14 cellular contexts compared by ENCODE assay signal in genomic region chr1:26996024-26996423, GRCh38. TPM values are rescaled to one million over a fixed set of nuclear protein-coding genes. Genes with fewer than 3 reads are reported as not detected.
DNase-seq lines count a peak whose midpoint lies in the region; ATAC-seq and TF ChIP-seq lines count a peak whose summit lies in the region.
"Had no signal": no experiment of that assay in that cellular context is flagged by ENCODE, and none has a peak within 500 bp of the region (broad histone marks: within the 10 kb centered on the region; RNA-seq: fewer than 3 reads in every experiment).

No MANE protein-coding gene starts in this region.

- H3K4me3 Mint-ChIP-seq in chondrocyte (ENCODE audit: unreplicated experiment) = peak overlapping the region; percentile 83
- H3K4me3 Mint-ChIP-seq in activated CD8-positive, alpha-beta T cell treated with anti-CD3 and anti-CD28 coated beads, Interleukin-2, amount 10 ng/mL, durations not matched to agents 7 days and 5 days = no peak overlapping the region
- H3K4me3 Mint-ChIP-seq: activated CD4-positive, alpha-beta T cell treated with anti-CD3 and anti-CD28 coated beads for 36 hours had no signal

- no peak overlapping the region for H4K5ac ChIP-seq in mesendoderm (ENCODE audit: low read length)

- no peak overlapping the region for H2BK5ac ChIP-seq in mesendoderm (ENCODE audit: low read length)

- peaks cover 5% of the 10 kb centered on the region for H3K79me1 ChIP-seq in mesendoderm (ENCODE audit: low read length)

- POLR2A ChIA-PET in activated CD8-positive, alpha-beta T cell treated with anti-CD3 and anti-CD28 coated beads, Interleukin-2, amount 10 ng/mL, durations not matched to agents 7 days and 5 days (lab: Charles Lee) = no interaction called here

- CTCF ChIA-PET in activated CD8-positive, alpha-beta T cell treated with anti-CD3 and anti-CD28 coated beads, Interleukin-2, amount 10 ng/mL, durations not matched to agents 7 days and 5 days (lab: Charles Lee) = interaction anchor here (0.9 to 6.4 kb wide), 9 partner anchors 7 to 461 kb away, joined by 3 to 66 read pairs (median 8); no protein-coding TSS in a partner anchor

- H3K9me3 Mint-ChIP-seq in chondrocyte (ENCODE audit: low read depth) = no peaks in the 10 kb centered on the region
- H3K9me3 Mint-ChIP-seq in activated CD8-positive, alpha-beta T cell treated with anti-CD3 and anti-CD28 coated beads, Interleukin-2, amount 10 ng/mL, durations not matched to agents 7 days and 5 days (ENCODE audit: insufficient read depth) = no peaks in the 10 kb centered on the region
- H3K9me3 Mint-ChIP-seq: activated naive CD4-positive, alpha-beta T cell treated with anti-CD3 and anti-CD28 coated beads, Interleukin-2, amount 50 U/mL, for 72 hours; CD8-positive, alpha-beta memory T cell had no signal

- TF ChIP-seq CTCF in chondrocyte (IDR thresholded peaks at IDR 0.05) = no peak

- no peak overlapping the region for H4K8ac ChIP-seq in mesendoderm (ENCODE audit: low read depth, low read length)

- no CpG with 5 or more reads among the region's 1 CpG for WGBS in mesendoderm (ENCODE audit: extremely low coverage, insufficient coverage, low lambda C conversion rate)

- peak overlapping the region; percentile 65 for H3K27ac Mint-ChIP-seq in chondrocyte (ENCODE audit: unreplicated experiment)
- H3K27ac Mint-ChIP-seq in activated CD8-positive, alpha-beta T cell treated with anti-CD3 and anti-CD28 coated beads, Interleukin-2, amount 10 ng/mL, durations not matched to agents 7 days and 5 days = no peak overlapping the region
- H3K27ac Mint-ChIP-seq: activated CD4-positive, alpha-beta T cell treated with anti-CD3 and anti-CD28 coated beads for 36 hours; activated naive CD4-positive, alpha-beta T cell treated with anti-CD3 and anti-CD28 coated beads, Interleukin-2, amount 50 U/mL, for 72 hours; CD8-positive, alpha-beta memory T cell had no signal

- H3K9ac ChIP-seq in mesendoderm (ENCODE audit: low read length) = no peak overlapping the region

- peaks cover 75% of the 10 kb centered on the region for H3K4me1 Mint-ChIP-seq in chondrocyte (ENCODE audit: low read depth)
- H3K4me1 Mint-ChIP-seq in activated CD8-positive, alpha-beta T cell treated with anti-CD3 and anti-CD28 coated beads, Interleukin-2, amount 10 ng/mL, durations not matched to agents 7 days and 5 days (ENCODE audit: low read depth) = peaks cover 19% of the 10 kb centered on the region

- H3K27ac ChIP-seq in mesendoderm (ENCODE audit: low read depth, low read length) = peak overlapping the region; percentile 19

- peaks cover 4% of the 10 kb centered on the region for H3K36me3 Mint-ChIP-seq in chondrocyte (ENCODE audit: low read depth)
- H3K36me3 Mint-ChIP-seq in activated CD8-positive, alpha-beta T cell treated with anti-CD3 and anti-CD28 coated beads, Interleukin-2, amount 10 ng/mL, durations not matched to agents 7 days and 5 days (ENCODE audit: low read depth) = no peaks in the 10 kb centered on the region
- H3K36me3 Mint-ChIP-seq: activated naive CD4-positive, alpha-beta T cell treated with anti-CD3 and anti-CD28 coated beads, Interleukin-2, amount 50 U/mL, for 72 hours; CD8-positive, alpha-beta memory T cell had no signal

- peaks cover 15% of the 10 kb centered on the region for H3K4me1 ChIP-seq in mesendoderm (ENCODE audit: control insufficient read depth, low read depth, low read length)

- no peak overlapping the region for H3K23ac ChIP-seq in mesendoderm (ENCODE audit: low read length)

- H2AK5ac ChIP-seq in mesendoderm (ENCODE audit: low read length) = no peak overlapping the region

- no peak overlapping the region for H3K18ac ChIP-seq in mesendoderm (ENCODE audit: low read length)

- no peaks in the 10 kb centered on the region for H3K27me3 Mint-ChIP-seq in chondrocyte (ENCODE audit: low read depth)
- peaks cover 44% of the 10 kb centered on the region for H3K27me3 Mint-ChIP-seq in activated CD8-positive, alpha-beta T cell treated with anti-CD3 and anti-CD28 coated beads, Interleukin-2, amount 10 ng/mL, durations not matched to agents 7 days and 5 days (ENCODE audit: low read depth)

- no peaks in the 10 kb centered on the region for H3K36me3 ChIP-seq in mesendoderm (ENCODE audit: control insufficient read depth, insufficient read depth, low read length)

- no peak overlapping the region for H3K4me2 ChIP-seq in mesendoderm (ENCODE audit: low read length)

- ATAC-seq in HG02973 (IDR thresholded peaks at IDR 0.05; ENCODE audit: unreplicated experiment) = no peak
- ATAC-seq in activated CD8-positive, alpha-beta T cell treated with anti-CD3 and anti-CD28 coated beads, Interleukin-2, amount 10 ng/mL, durations not matched to agents 7 days and 5 days = no peak
- ATAC-seq: activated CD4-positive, alpha-beta T cell treated with anti-CD3 and anti-CD28 coated beads for 36 hours; activated naive CD4-positive, alpha-beta T cell treated with anti-CD3 and anti-CD28 coated beads, Interleukin-2, amount 50 U/mL, for 72 hours; stimulated activated naive CD8-positive, alpha-beta T cell treated with anti-CD3 and anti-CD28 coated beads, Interleukin-15, Interleukin-2, amounts not matched to agents 100 U/mL and 50 U/mL, for 24 hours had no signal

- no peak overlapping the region for H2BK120ac ChIP-seq in mesendoderm (ENCODE audit: low read depth, low read length)

- no peak overlapping the region for H2BK15ac ChIP-seq in mesendoderm (replicated peaks; ENCODE audit: low read depth)

- H3K27me3 ChIP-seq in mesendoderm (ENCODE audit: insufficient read depth, low read length, poor library complexity) = no peaks in the 10 kb centered on the region

- no peak overlapping the region for H3K4ac ChIP-seq in mesendoderm (ENCODE audit: low read depth, low read length)

- DNase-seq in AG08395 (ENCODE audit: low spot score) (peak; percentile 64), HS-27A (ENCODE audit: low read depth) (peak; percentile 59), chondrocyte (ENCODE audit: low spot score) (no peak), mesendoderm (peak; percentile 41), NCI-H1436 (lab: John Stamatoyannopoulos, UW) (no peak), amniotic stem cell (lab: John Stamatoyannopoulos, UW) (no peak)
- DNase-seq in activated CD8-positive, alpha-beta T cell treated with anti-CD3 and anti-CD28 coated beads, Interleukin-2, amount 10 ng/mL, durations not matched to agents 7 days and 5 days = no peak
- DNase-seq: activated CD4-positive, alpha-beta T cell treated with anti-CD3 and anti-CD28 coated beads for 36 hours; CD8-positive, alpha-beta memory T cell; NCI-H2227 treated with DMSO at 0.1 percent for 48 hours; SIG-M5; stimulated activated naive CD8-positive, alpha-beta T cell treated with anti-CD3 and anti-CD28 coated beads, Interleukin-15, Interleukin-2, amounts not matched to agents 100 U/mL and 50 U/mL, for 24 hours had no signal

- no peak overlapping the region for H3K4me3 ChIP-seq in mesendoderm (ENCODE audit: low read length)

- no peak overlapping the region for H3K56ac ChIP-seq in mesendoderm (ENCODE audit: low read length)

- peaks cover 4% of the 10 kb centered on the region for H3K79me2 ChIP-seq in mesendoderm (ENCODE audit: control insufficient read depth, insufficient read depth, low read length)

RNA-seq across cellular contexts. Expression of gene TRNP1, which starts 2.5 kb away (rescaled TPM):
- total RNA-seq in chondrocyte = 56.5 to 76.5 TPM (median 72.1 TPM) in 3 replicates
- 20.9 TPM for polyA plus RNA-seq in mesendoderm (2013, experiment 1 of 2)
- polyA plus RNA-seq in mesendoderm (2013, experiment 2 of 2) = 21.5 TPM
- not detected for total RNA-seq in activated CD8-positive, alpha-beta T cell treated with anti-CD3 and anti-CD28 coated beads, Interleukin-2, amount 10 ng/mL, durations not matched to agents 7 days and 5 days
- polyA plus RNA-seq: CD8-positive, alpha-beta memory T cell had no signal

RNA-seq across cellular contexts. Expression of gene TENT5B, which starts 16.6 kb away (rescaled TPM):
- 15.2 to 39.1 TPM (median 38.1 TPM) in 3 replicates for total RNA-seq in chondrocyte
- 26.2 TPM for polyA plus RNA-seq in mesendoderm (2013, experiment 1 of 2)
- polyA plus RNA-seq in mesendoderm (2013, experiment 2 of 2) = 28.4 TPM
- not detected for total RNA-seq in activated CD8-positive, alpha-beta T cell treated with anti-CD3 and anti-CD28 coated beads, Interleukin-2, amount 10 ng/mL, durations not matched to agents 7 days and 5 days
- total RNA-seq: activated CD4-positive, alpha-beta T cell treated with anti-CD3 and anti-CD28 coated beads for 36 hours; CD8-positive, alpha-beta memory T cell had no signal
- polyA plus RNA-seq: CD8-positive, alpha-beta memory T cell had no signal

RNA-seq across cellular contexts. Expression of gene KDF1, which starts 35.8 kb away (rescaled TPM):
- not detected in 3 replicates for total RNA-seq in chondrocyte
- 9.8 TPM for polyA plus RNA-seq in mesendoderm (2013, experiment 1 of 2)
- polyA plus RNA-seq in mesendoderm (2013, experiment 2 of 2) = 9.7 TPM
- total RNA-seq in activated CD8-positive, alpha-beta T cell treated with anti-CD3 and anti-CD28 coated beads, Interleukin-2, amount 10 ng/mL, durations not matched to agents 7 days and 5 days = not detected

Comparison
In these comparisons a context has a peak if more than half of its experiments do, and no peak if none do; other contexts are left out.
1. DNase-seq: peak in AG08395 (single experiment), HS-27A (single experiment) and mesendoderm (single experiment); none in chondrocyte (single experiment), NCI-H1436 (single experiment), amniotic stem cell (single experiment) and activated CD8-positive, alpha-beta T cell treated with anti-CD3 and anti-CD28 coated beads, Interleukin-2, amount 10 ng/mL, durations not matched to agents 7 days and 5 days (single experiment).
2. RNA of gene TRNP1, which starts 2.5 kb away (total RNA-seq): 56.5 to 76.5 TPM in chondrocyte; not detected in activated CD8-positive, alpha-beta T cell treated with anti-CD3 and anti-CD28 coated beads, Interleukin-2, amount 10 ng/mL, durations not matched to agents 7 days and 5 days; every median in the first group is over 10 times any median in the second.
3. RNA of gene TENT5B, which starts 16.6 kb away (total RNA-seq): 15.2 to 39.1 TPM in chondrocyte; not detected in activated CD8-positive, alpha-beta T cell treated with anti-CD3 and anti-CD28 coated beads, Interleukin-2, amount 10 ng/mL, durations not matched to agents 7 days and 5 days; every median in the first group is over 10 times any median in the second.